Comparison of ENCODE assay signal across 16 cellular contexts in genomic region chr14:73727181-73727580, GRCh38. TPM values are rescaled to one million over a fixed set of nuclear protein-coding genes. Genes with fewer than 3 reads are reported as not detected.
DNase-seq lines count a peak whose midpoint lies in the region; ATAC-seq and TF ChIP-seq lines count a peak whose summit lies in the region.
"Had no signal": no experiment of that assay in that cellular context is flagged by ENCODE, and none has a peak within 500 bp of the region (broad histone marks: within the 10 kb centered on the region; RNA-seq: fewer than 3 reads in every experiment).

No MANE protein-coding gene starts in this region.

- DNase-seq in right atrium auricular region (ENCODE audit: low spot score) (no peak), Right ventricle myocardium superior (no peak), adipocyte (ENCODE audit: low read depth) (no peak), mesendoderm (no peak), HuH-7.5 (ENCODE audit: low spot score) (no peak)
- no peak for DNase-seq in naive thymus-derived CD8-positive, alpha-beta T cell
- DNase-seq: activated CD4-positive, alpha-beta T cell treated with anti-CD3 and anti-CD28 coated beads, Interleukin-2, amount 50 U/mL, for 1 hour; C1 segment of cervical spinal cord; EL; NCI-H2107; nucleus accumbens had no signal

- H2AK5ac ChIP-seq in mesendoderm (ENCODE audit: low read length), result no peak overlapping the region

- no peaks in the 10 kb centered on the region for H3K27me3 Mint-ChIP-seq in naive thymus-derived CD8-positive, alpha-beta T cell

- peaks cover 0 to 77% of the 10 kb centered on the region in 2 donors for H3K4me1 ChIP-seq in right atrium auricular region
- H3K4me1 ChIP-seq in adipocyte (ENCODE audit: control insufficient read depth, insufficient read depth, low read length), result peaks cover 62% of the 10 kb centered on the region
- no peaks in the 10 kb centered on the region for H3K4me1 ChIP-seq in mesendoderm (ENCODE audit: control insufficient read depth, low read depth, low read length)

- POLR2A ChIA-PET in naive thymus-derived CD8-positive, alpha-beta T cell (lab: Charles Lee), result interaction anchor here (1.0 to 4.1 kb wide), 4 partner anchors 15 to 59 kb away, joined by 3 to 37 read pairs (median 12); a partner anchor contains a TSS

- H3K56ac ChIP-seq in mesendoderm (ENCODE audit: low read length), result no peak overlapping the region

- peak overlapping the region; percentile 64 to 81 for H3K27ac ChIP-seq in right atrium auricular region
- no peak overlapping the region for H3K27ac ChIP-seq in mesendoderm (ENCODE audit: low read depth, low read length)

- peaks cover 9 to 26% (median 19%) of the 10 kb centered on the region in 4 donors for H3K4me1 Mint-ChIP-seq in naive thymus-derived CD8-positive, alpha-beta T cell

- H3K9me3 ChIP-seq in right atrium auricular region (no peaks in the 10 kb centered on the region), adipocyte (ENCODE audit: control insufficient read depth, low read length) (no peaks in the 10 kb centered on the region)
- H3K9me3 ChIP-seq: MG63 had no signal

- H3K79me2 ChIP-seq in mesendoderm (ENCODE audit: control insufficient read depth, insufficient read depth, low read length), result no peaks in the 10 kb centered on the region

- H3K4me2 ChIP-seq in mesendoderm (ENCODE audit: low read length), result no peak overlapping the region
- H3K4me2 ChIP-seq: GM23338 had no signal

- TF ChIP-seq CTCF in right atrium auricular region (IDR thresholded peaks at IDR 0.05), result no peak

- H3K9ac ChIP-seq in adipocyte (ENCODE audit: low read length), result peak overlapping the region; percentile 88
- no peak overlapping the region for H3K9ac ChIP-seq in mesendoderm (ENCODE audit: low read length)

- H4K5ac ChIP-seq in mesendoderm (ENCODE audit: low read length), result no peak overlapping the region

- no peak overlapping the region for H3K23ac ChIP-seq in mesendoderm (ENCODE audit: low read length)

- no peaks in the 10 kb centered on the region for H3K79me1 ChIP-seq in mesendoderm (ENCODE audit: low read length)

- no peak overlapping the region for H3K4me3 Mint-ChIP-seq in naive thymus-derived CD8-positive, alpha-beta T cell
- H3K4me3 Mint-ChIP-seq: GM23338 had no signal

- no peak overlapping the region for H3K4ac ChIP-seq in mesendoderm (ENCODE audit: low read depth, low read length)

- no peak for ATAC-seq in Right ventricle myocardium superior (ENCODE audit: poor library complexity)
- no peak for ATAC-seq in naive thymus-derived CD8-positive, alpha-beta T cell
- no peak for ATAC-seq in HG03045 (IDR thresholded peaks at IDR 0.05; ENCODE audit: unreplicated experiment)
- no peak for ATAC-seq in GM18520 (IDR thresholded peaks at IDR 0.05; ENCODE audit: unreplicated experiment)
- ATAC-seq: GM23338 had no signal

- H3K4me3 ChIP-seq in right atrium auricular region, result no peak overlapping the region
- H3K4me3 ChIP-seq in adipocyte (ENCODE audit: low read length), result no peak overlapping the region
- no peak overlapping the region for H3K4me3 ChIP-seq in mesendoderm (ENCODE audit: low read length)
- H3K4me3 ChIP-seq: GM23338, lung, MG63 had no signal

- intact Hi-C loops in Right ventricle myocardium superior (cut with DNase I), result loop anchor here (10.0 kb wide), 1 partner anchor 58 kb away; no protein-coding TSS in a partner anchor

- peaks cover 63% of the 10 kb centered on the region for H3K36me3 ChIP-seq in right atrium auricular region
- peaks cover 49% of the 10 kb centered on the region for H3K36me3 ChIP-seq in adipocyte (ENCODE audit: control insufficient read depth, insufficient read depth, low read length, severe bottlenecking)
- H3K36me3 ChIP-seq in mesendoderm (ENCODE audit: control insufficient read depth, insufficient read depth, low read length), result peaks cover 3% of the 10 kb centered on the region

- H2BK120ac ChIP-seq in mesendoderm (ENCODE audit: low read depth, low read length), result no peak overlapping the region

- H2BK5ac ChIP-seq in mesendoderm (ENCODE audit: low read length), result no peak overlapping the region

- no peak overlapping the region for H4K8ac ChIP-seq in mesendoderm (ENCODE audit: low read depth, low read length)

- H2BK15ac ChIP-seq in mesendoderm (replicated peaks; ENCODE audit: low read depth), result no peak overlapping the region

- H3K9me3 Mint-ChIP-seq in naive thymus-derived CD8-positive, alpha-beta T cell, result no peaks in the 10 kb centered on the region
- H3K9me3 Mint-ChIP-seq: GM23338 had no signal

- H3K18ac ChIP-seq in mesendoderm (ENCODE audit: low read length), result no peak overlapping the region

- WGBS in mesendoderm (ENCODE audit: extremely low coverage, insufficient coverage, low lambda C conversion rate), result no CpG with 5 or more reads among the region's 7 CpGs

- peaks cover under 1 to 87% (median 13%) of the 10 kb centered on the region in 3 donors for H3K36me3 Mint-ChIP-seq in naive thymus-derived CD8-positive, alpha-beta T cell

- H3K27me3 ChIP-seq in right atrium auricular region (no peaks in the 10 kb centered on the region), adipocyte (replicated peaks; ENCODE audit: control insufficient read depth, insufficient read depth, low read length) (no peaks in the 10 kb centered on the region), mesendoderm (ENCODE audit: insufficient read depth, low read length, poor library complexity) (no peaks in the 10 kb centered on the region)
- H3K27me3 ChIP-seq: MG63 had no signal

- H3K27ac Mint-ChIP-seq in naive thymus-derived CD8-positive, alpha-beta T cell, result peak overlapping the region in 8 of 10 donors; percentile 24 to 83 (median 53)
- H3K27ac Mint-ChIP-seq: GM23338 had no signal

RNA-seq across cellular contexts. Expression of gene PNMA1, which starts 13.0 kb away (rescaled TPM):
- total RNA-seq in right atrium auricular region, result 10 to 100 TPM; 17.1 to 18.3 TPM
- total RNA-seq in Right ventricle myocardium superior, result 12.9 TPM
- 10 to 100 TPM; 40.0 to 43.4 TPM for total RNA-seq in naive thymus-derived CD8-positive, alpha-beta T cell
- 10 to 100 TPM; 31.6 to 37.2 (median 37.2) TPM for polyA plus RNA-seq in naive thymus-derived CD8-positive, alpha-beta T cell
- polyA plus RNA-seq in mesendoderm (2013, experiment 1 of 2), result 34.5 TPM
- polyA plus RNA-seq in mesendoderm (2013, experiment 2 of 2), result 34.4 TPM
